31 cellular contexts compared by ENCODE assay signal in the genomic region with DNA sequence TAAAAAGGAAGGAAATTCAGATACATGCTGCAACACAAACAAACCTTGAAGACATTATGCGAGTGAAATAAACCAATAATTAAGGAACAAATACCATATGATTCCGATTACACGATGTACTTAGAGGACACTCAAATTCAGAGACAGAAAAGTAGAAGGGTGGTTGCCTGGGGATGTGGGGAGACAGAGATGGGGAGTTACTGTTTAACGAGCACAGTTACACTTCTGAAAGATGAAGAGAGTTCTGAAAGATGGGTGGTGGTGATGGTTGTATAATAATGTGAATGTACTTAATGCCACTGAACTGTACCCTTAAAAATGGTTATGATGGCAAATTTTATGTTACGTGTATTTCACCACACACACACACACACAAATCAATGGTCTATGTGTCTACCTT. TPM values are rescaled to one million over a fixed set of nuclear protein-coding genes. Genes with fewer than 3 reads are reported as not detected.
DNase-seq lines count a peak whose midpoint lies in the region; ATAC-seq, FAIRE-seq and TF ChIP-seq lines count a peak whose summit lies in the region.
"Had no signal": no experiment of that assay in that cellular context is flagged by ENCODE, and none has a peak within 500 bp of the region (broad histone marks: within the 10 kb centered on the region; RNA-seq: fewer than 3 reads in every experiment).

No MANE protein-coding gene starts in this region.

- H3K9me3 ChIP-seq in HAP-1 (no peaks in the 10 kb centered on the region), neural progenitor cell (ENCODE audit: low read depth) (no peaks in the 10 kb centered on the region)
- H3K9me3 ChIP-seq: adrenal gland, BE2C, Peyer's patch, SJSA1, testis, uterus had no signal

- H3K9ac ChIP-seq in neural progenitor cell: no peak overlapping the region

- H3K27me3 ChIP-seq in HAP-1 (ENCODE audit: low read depth): no peaks in the 10 kb centered on the region
- H3K27me3 ChIP-seq in neural progenitor cell: no peaks in the 10 kb centered on the region
- H3K27me3 ChIP-seq: adrenal gland, BE2C, Peyer's patch, SJSA1, testis, uterus had no signal

- H3K4me1 ChIP-seq in HAP-1 (no peaks in the 10 kb centered on the region), neural progenitor cell (peaks cover 14% of the 10 kb centered on the region)
- H3K4me1 ChIP-seq: BE2C, SJSA1, uterus had no signal

- H3K9me3 Mint-ChIP-seq in effector memory CD8-positive, alpha-beta T cell: no peaks in the 10 kb centered on the region
- H3K9me3 Mint-ChIP-seq in neural progenitor cell: peaks cover 10% of the 10 kb centered on the region

- peaks cover 5% of the 10 kb centered on the region for H3K36me3 Mint-ChIP-seq in effector memory CD8-positive, alpha-beta T cell (ENCODE audit: insufficient read depth)
- H3K36me3 Mint-ChIP-seq in neural progenitor cell: peaks cover 32% of the 10 kb centered on the region

- DNase-seq in GM12891 (ENCODE audit: insufficient read length, low spot score) (no peak), DMS79 (lab: John Stamatoyannopoulos, UW) (no peak), HAP-1 (ENCODE audit: low spot score in 2 of 2) (no peak), neural progenitor cell (ENCODE audit: low spot score) (no peak), DMS 273 (lab: John Stamatoyannopoulos, UW; ENCODE audit: unreplicated experiment) (no peak)
- DNase-seq in effector memory CD8-positive, alpha-beta T cell: no peak
- DNase-seq: activated CD4-positive, CD25-positive, alpha-beta regulatory T cell treated with anti-CD3 and anti-CD28 coated beads, Interleukin-2, amount 50 U/mL, for 72 hours; activated CD8-positive, alpha-beta T cell treated with anti-CD3 and anti-CD28 coated beads for 36 hours; activated effector memory CD4-positive, alpha-beta T cell treated with anti-CD3 and anti-CD28 coated beads, Interleukin-2, amount 50 U/mL, for 16 hours; activated T-cell treated with anti-CD3 and anti-CD28 coated beads for 4 hours; adrenal gland; BE2C; DND-41; effector memory CD4-positive, alpha-beta T cell; foreskin fibroblast; KBM-7; mesendoderm; naive B cell; NCI-H146; NCI-H510A treated with DMSO at 0.1 percent for 48 hours; Peyer's patch; stimulated activated CD4-positive, alpha-beta T cell treated with anti-CD3 and anti-CD28 coated beads, Interleukin-2, amount 100 ng/mL, for 24 hours; T-helper 1 cell; testis; uterus had no signal

- ATAC-seq in GM19463 (IDR thresholded peaks at IDR 0.05; ENCODE audit: unreplicated experiment): peak; percentile 67
- peak; percentile 58 for ATAC-seq in HG03457 (IDR thresholded peaks at IDR 0.05; ENCODE audit: unreplicated experiment)
- ATAC-seq in effector memory CD8-positive, alpha-beta T cell (replicated peaks): no peak
- ATAC-seq: activated CD8-positive, alpha-beta T cell treated with anti-CD3 and anti-CD28 coated beads for 36 hours had no signal

- H3K4me3 ChIP-seq in HAP-1 (no peak overlapping the region), neural progenitor cell (no peak overlapping the region)
- H3K4me3 ChIP-seq: adrenal gland, Peyer's patch, SJSA1, smooth muscle cell, testis, uterus had no signal

- H3K4me1 Mint-ChIP-seq in effector memory CD8-positive, alpha-beta T cell (ENCODE audit: low read depth in 2 of 2): peaks cover 40 to 54% of the 10 kb centered on the region in 2 donors
- H3K4me1 Mint-ChIP-seq in neural progenitor cell: peaks cover 4% of the 10 kb centered on the region

- no peak for TF ChIP-seq CTCF in neural progenitor cell (IDR thresholded peaks at IDR 0.05)

- H3K4me2 ChIP-seq in neural progenitor cell: no peak overlapping the region
- H3K4me2 ChIP-seq: smooth muscle cell had no signal

- no peaks in the 10 kb centered on the region for H3F3A ChIP-seq in neural progenitor cell (ENCODE audit: low read depth)

- H3K27ac ChIP-seq in neural progenitor cell: no peak overlapping the region
- H3K27ac ChIP-seq: adrenal gland, Peyer's patch, SJSA1, testis, uterus had no signal

- no peak overlapping the region for H2AFZ ChIP-seq in neural progenitor cell (replicated peaks)

- peaks cover 94% of the 10 kb centered on the region for H3K79me2 ChIP-seq in neural progenitor cell (ENCODE audit: low read depth)

- in situ Hi-C loops in HAP-1 (cut with MboI; ENCODE audit: low sequenced_read_pairs): no loop called here

- no peaks in the 10 kb centered on the region for H3K27me3 Mint-ChIP-seq in effector memory CD8-positive, alpha-beta T cell
- peaks cover 2% of the 10 kb centered on the region for H3K27me3 Mint-ChIP-seq in neural progenitor cell (ENCODE audit: insufficient read depth, low read depth)
- H3K27me3 Mint-ChIP-seq: activated CD8-positive, alpha-beta T cell treated with anti-CD3 and anti-CD28 coated beads for 36 hours; naive B cell had no signal

- H3K36me3 ChIP-seq in HAP-1 (replicated peaks): no peaks in the 10 kb centered on the region
- peaks cover 5% of the 10 kb centered on the region for H3K36me3 ChIP-seq in neural progenitor cell
- H3K36me3 ChIP-seq: adrenal gland, BE2C, Peyer's patch, SJSA1, uterus had no signal

- H4K20me1 ChIP-seq in neural progenitor cell (ENCODE audit: low read depth): peaks cover 19% of the 10 kb centered on the region

- peak overlapping the region; percentile 47 to 83 for H3K27ac Mint-ChIP-seq in effector memory CD8-positive, alpha-beta T cell
- H3K27ac Mint-ChIP-seq in neural progenitor cell: no peak overlapping the region
- H3K27ac Mint-ChIP-seq: brain had no signal

- peak; percentile 43 for FAIRE-seq in GM12891 (lab: Jason Lieb, UNC)
- FAIRE-seq: HTR-8/SVneo had no signal

- TF ChIP-seq POLR2A in GM12891 (IDR thresholded peaks at IDR 0.05; ENCODE audit: low read depth, low read length): no peak

- H3K4me3 Mint-ChIP-seq in effector memory CD8-positive, alpha-beta T cell: no peak overlapping the region
- H3K4me3 Mint-ChIP-seq in neural progenitor cell: no peak overlapping the region
- H3K4me3 Mint-ChIP-seq: activated CD8-positive, alpha-beta T cell treated with anti-CD3 and anti-CD28 coated beads for 36 hours; brain had no signal

TF ChIP-seq in GM12891, 5 proteins besides CTCF, POLR2A, EP300 and RAD21:
- TF ChIP-seq SPI1 (IDR thresholded peaks at IDR 0.05; ENCODE audit: low read depth, low read length): no peak
- TF ChIP-seq POLR2AphosphoS5 (IDR thresholded peaks at IDR 0.05; ENCODE audit: low read depth, low read length): no peak
- TF ChIP-seq TAF1 (IDR thresholded peaks at IDR 0.05; ENCODE audit: low read depth, low read length): no peak
- no peak for TF ChIP-seq PAX5 (IDR thresholded peaks at IDR 0.05; ENCODE audit: insufficient read depth, low read length, severe bottlenecking)
- no peak for TF ChIP-seq POU2F2 (IDR thresholded peaks at IDR 0.05; ENCODE audit: low read depth, low read length)

RNA-seq across cellular contexts. Expression of gene ZBTB44, which starts 14.7 kb away (rescaled TPM):
- polyA plus RNA-seq in GM12891 (2012; ENCODE audit: low read depth, missing spikeins): 4.8 TPM
- total RNA-seq in neural progenitor cell (ENCODE audit: low replicate concordance): 42.1 and 43.6 TPM in 2 replicates
